ENCODE assay signal across 8 cellular contexts in the genomic region with DNA sequence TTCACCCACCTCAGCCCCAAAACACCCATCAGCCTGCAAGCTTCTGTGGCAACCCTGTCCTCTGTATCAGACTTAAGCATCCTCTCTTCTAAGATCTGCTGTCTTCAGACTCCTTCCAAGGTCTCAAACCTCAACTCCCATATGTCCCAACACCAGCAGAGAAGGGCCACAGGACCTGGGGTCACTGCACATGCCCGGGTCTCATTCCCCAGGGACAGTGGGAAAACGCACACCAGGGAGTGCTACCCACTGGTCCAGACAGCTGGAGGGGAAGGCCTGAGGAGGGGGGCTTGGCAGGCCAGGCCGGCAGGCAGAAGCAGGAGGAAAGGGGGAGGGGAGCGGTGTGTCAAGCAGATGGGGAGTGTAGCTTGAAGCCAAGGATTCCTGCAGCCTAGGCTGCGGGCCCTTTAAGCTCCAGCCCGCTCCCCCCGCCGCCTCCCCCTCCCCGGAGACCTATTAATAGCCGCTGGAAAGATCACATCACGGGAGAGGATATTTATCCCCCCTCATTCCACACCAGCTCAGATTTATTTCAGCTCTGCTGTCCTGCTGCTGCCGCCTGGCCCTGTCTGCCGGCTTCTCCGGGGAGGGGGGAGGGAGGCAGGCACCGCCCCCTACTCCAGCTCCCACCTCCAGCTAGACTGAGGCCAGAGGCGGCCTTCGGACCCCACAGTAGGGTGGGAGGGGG. TPM values are rescaled to one million over a fixed set of nuclear protein-coding genes. Genes with fewer than 3 reads are reported as not detected.
A peak's percentile ranks its signal among the peaks of the same experiment; 100 is the strongest.
DNase-seq lines count a peak whose midpoint lies in the region; ATAC-seq and TF ChIP-seq lines count a peak whose summit lies in the region.

No MANE protein-coding gene starts in this region.

- H3K27ac ChIP-seq in PC-9, result peak overlapping the region; percentile 96
- peak overlapping the region; percentile 76 for H3K27ac ChIP-seq in duodenal mucosa (ENCODE audit: low read depth, low read length)
- H3K27ac ChIP-seq in lower lobe of right lung, result peak overlapping the region; percentile 90
- peak overlapping the region; percentile 93 for H3K27ac ChIP-seq in temporal lobe (ENCODE audit: low read depth, low read length)

- DNase-seq in NCI-H1436 (lab: John Stamatoyannopoulos, UW) (peak; percentile 17), NCI-H1436 treated with DMSO at 0.1 percent for 48 hours (lab: John Stamatoyannopoulos, UW) (no peak), PC-9 (peak; percentile 59 to 61), lower lobe of right lung (peak; percentile 75), SKM-1 treated with dmso at 0.1 percent for 144 hours (lab: John Stamatoyannopoulos, UW; ENCODE audit: unreplicated experiment) (no peak)

- H3K9me3 ChIP-seq in PC-9 (ENCODE audit: insufficient read depth, low read depth) (no peaks in the 10 kb centered on the region), duodenal mucosa (ENCODE audit: control insufficient read depth in 1 of 2, low read length in 2 of 2) (no peaks in the 10 kb centered on the region), lower lobe of right lung (no peaks in the 10 kb centered on the region)

- H4K20me1 ChIP-seq in PC-9 (ENCODE audit: insufficient read depth), result peaks cover 25% of the 10 kb centered on the region

- TF ChIP-seq CTCF in PC-9 (conservative IDR thresholded peaks at IDR 0.05), result no peak
- TF ChIP-seq CTCF in lower lobe of right lung (IDR thresholded peaks at IDR 0.05), result no peak

- H3K79me2 ChIP-seq in PC-9 (ENCODE audit: low read depth), result peaks cover 85% of the 10 kb centered on the region

- CTCF ChIA-PET in PC-9 (lab: Charles Lee), result interaction anchor here (0.6 to 2.6 kb wide), 7 partner anchors 14 to 212 kb away, joined by 4 to 10 read pairs (median 6); a partner anchor contains a TSS

- ATAC-seq in lower lobe of right lung (peak; percentile 4 to 26), GM18858 (IDR thresholded peaks at IDR 0.05; ENCODE audit: unreplicated experiment) (no peak)

- POLR2A ChIA-PET in PC-9 (lab: Charles Lee; ENCODE audit: unreplicated experiment), result interaction anchor here (0.6 to 1.8 kb wide), 8 partner anchors 10 to 408 kb away, joined by 3 to 39 read pairs (median 17); a partner anchor contains a TSS

- no peak overlapping the region for H2AFZ ChIP-seq in PC-9

- H3K4me2 ChIP-seq in PC-9, result peak overlapping the region; percentile 98

- H3K27me3 ChIP-seq in PC-9 (ENCODE audit: insufficient read depth, low read depth), result no peaks in the 10 kb centered on the region
- no peaks in the 10 kb centered on the region for H3K27me3 ChIP-seq in duodenal mucosa (ENCODE audit: control insufficient read depth in 1 of 2, insufficient read depth in 2 of 2, low read length in 2 of 2)
- H3K27me3 ChIP-seq in lower lobe of right lung (ENCODE audit: low read depth), result no peaks in the 10 kb centered on the region

- H3K4me1 ChIP-seq in PC-9 (replicated peaks; ENCODE audit: insufficient read depth) (peaks cover 66% of the 10 kb centered on the region), duodenal mucosa (ENCODE audit: control insufficient read depth in 1 of 2, insufficient read depth in 2 of 2, low read length in 2 of 2) (peaks cover 51 to 58% of the 10 kb centered on the region in 2 donors), lower lobe of right lung (peaks cover 73% of the 10 kb centered on the region)

- intact Hi-C loops in PC-9 (cut with micrococcal nuclease; ENCODE audit: unreplicated experiment), result loop anchor here (5.0 kb wide), 2 partner anchors 193 to 563 kb away; a partner anchor contains a TSS
- intact Hi-C loops in lower lobe of right lung (cut with DNase I), result no loop called here

- H3K36me3 ChIP-seq in PC-9 (ENCODE audit: low read depth) (peaks cover 28% of the 10 kb centered on the region), duodenal mucosa (ENCODE audit: control insufficient read depth in 1 of 2, insufficient read depth in 2 of 2, low read length in 2 of 2) (peaks cover 0 to 34% of the 10 kb centered on the region in 2 donors), lower lobe of right lung (peaks cover 43% of the 10 kb centered on the region)

- H3K9ac ChIP-seq in duodenal mucosa (ENCODE audit: low read depth in 1 of 2, low read length in 2 of 2), result peak overlapping the region; percentile 32 to 51

- no peaks in the 10 kb centered on the region for H3K9me2 ChIP-seq in PC-9 (ENCODE audit: insufficient read depth)

- H3K4me3 ChIP-seq in PC-9, result peak overlapping the region; percentile 61
- peak overlapping the region; percentile 28 to 54 for H3K4me3 ChIP-seq in duodenal mucosa (ENCODE audit: low read depth in 1 of 2, low read length in 2 of 2)
- peak overlapping the region; percentile 53 for H3K4me3 ChIP-seq in lower lobe of right lung

- H3F3A ChIP-seq in PC-9 (ENCODE audit: insufficient read depth, low read depth), result peaks cover 74% of the 10 kb centered on the region

- no TSS peak for BruUV-seq in PC-9 (replicated peaks; lab: Mats Ljungman, UMichigan)

RNA-seq across cellular contexts. Expression of a gene that starts 16.7 kb away (rescaled TPM):
- 75.9 and 108 TPM in 2 replicates for total RNA-seq in PC-9 (2021)
- 48.9 TPM for total RNA-seq in lower lobe of right lung
- total RNA-seq in temporal lobe, result 19.9 TPM

RNA-seq across cellular contexts. Expression of a gene that starts 25.4 kb away (rescaled TPM):
- total RNA-seq in PC-9 (2021), result not detected in 2 replicates
- total RNA-seq in lower lobe of right lung, result 0.09 TPM
- not detected for total RNA-seq in temporal lobe

RNA-seq across cellular contexts. Expression of a gene that starts 47.0 kb away (rescaled TPM):
- total RNA-seq in PC-9 (2021), result 17.1 and 23.2 TPM in 2 replicates
- not detected for total RNA-seq in lower lobe of right lung
- not detected for total RNA-seq in temporal lobe

Comparison
In these comparisons a context has a peak if more than half of its experiments do, and no peak if none do; other contexts are left out.
1. DNase-seq: peak in NCI-H1436 (single experiment), PC-9 (2 of 2) and lower lobe of right lung (single experiment); none in NCI-H1436 treated with DMSO at 0.1 percent for 48 hours (single experiment) and SKM-1 treated with dmso at 0.1 percent for 144 hours (single experiment).
2. RNA of a gene that starts 47.0 kb away (total RNA-seq): 17.1 to 23.2 TPM in PC-9; not detected in lower lobe of right lung (single experiment) and not detected in temporal lobe (single experiment); every median in the first group is over 10 times any median in the second.
3. Peak in every context shown above with its lines, with median percentiles within 50 percentile points of each other: H3K27ac ChIP-seq and H3K4me3 ChIP-seq.